Comparison of ENCODE assay signal across 8 cellular contexts in genomic region chr11:121591405-121592033, GRCh38.
DNase-seq lines count a peak whose midpoint lies in the region; ATAC-seq and TF ChIP-seq lines count a peak whose summit lies in the region.

No MANE protein-coding gene starts in this region.

- H3K36me3 Mint-ChIP-seq in natural killer cell = peaks cover 63% of the 10 kb centered on the region

- H3K9me3 Mint-ChIP-seq in natural killer cell = no peaks in the 10 kb centered on the region

- no peak overlapping the region for H3K4me3 Mint-ChIP-seq in natural killer cell

- DNase-seq in HuH-7.5 (ENCODE audit: low spot score) (peak; percentile 41), OCI-M1 (lab: John Stamatoyannopoulos, UW) (peak; percentile 88), activated T-cell treated with anti-CD3 and anti-CD28 coated beads for 48 hours (ENCODE audit: low read depth) (peak; percentile 52), natural killer cell (peak; percentile 44), omental fat pad (ENCODE audit: low spot score) (no peak)
- peak; percentile 76 for DNase-seq in stimulated activated naive CD8-positive, alpha-beta T cell treated with anti-CD3 and anti-CD28 coated beads, Interleukin-15, Interleukin-2, amounts not matched to agents 100 U/mL and 50 U/mL, for 24 hours

- H3K4me3 ChIP-seq in GM08714 (ENCODE audit: low read length) = peak overlapping the region; percentile 21; the same call in 1 of the 2 replicates

- intact Hi-C loops in natural killer cell (cut with micrococcal nuclease) = loop anchor here (1.0 to 2.0 kb wide), 3 partner anchors 139 to 342 kb away; partner anchors contain the start of genes SORL1 and SORL1-AS1

- TF ChIP-seq CTCF in natural killer cell (IDR thresholded peaks at IDR 0.05) (peak; percentile 90), omental fat pad (IDR thresholded peaks at IDR 0.05) (peak in 1 of 3 donors; percentile 74)

- no peaks in the 10 kb centered on the region for H3K27me3 Mint-ChIP-seq in natural killer cell (ENCODE audit: low read depth in 2 of 2)

- ATAC-seq in esophagus mucosa (peak; percentile 57), natural killer cell (peak; percentile 89 to 94 (median 92)), omental fat pad (ENCODE audit: low FRiP score) (no peak)
- ATAC-seq in stimulated activated naive CD8-positive, alpha-beta T cell treated with anti-CD3 and anti-CD28 coated beads, Interleukin-15, Interleukin-2, amounts not matched to agents 100 U/mL and 50 U/mL, for 24 hours = no peak

- peaks cover 16 to 30% of the 10 kb centered on the region in 2 donors for H3K4me1 Mint-ChIP-seq in natural killer cell

- H3K27ac Mint-ChIP-seq in natural killer cell = peak overlapping the region; percentile 52 to 73

Comparison
In these comparisons a context has a peak if more than half of its experiments do, and no peak if none do; other contexts are left out.
1. ATAC-seq: peak in esophagus mucosa (single experiment) and natural killer cell (3 of 3); none in stimulated activated naive CD8-positive, alpha-beta T cell treated with anti-CD3 and anti-CD28 coated beads, Interleukin-15, Interleukin-2, amounts not matched to agents 100 U/mL and 50 U/mL, for 24 hours (single experiment) and omental fat pad (single experiment).